In genomic region chr9:4657426-4658159, GRCh38 we compare ENCODE assay signal across 1 cellular context.
TF ChIP-seq lines count a peak whose summit lies in the region.

No MANE protein-coding gene starts in this region.

TF ChIP-seq in HepG2, 621 proteins besides CTCF, POLR2A, EP300 and RAD21 (continued from another document and continues in another):
- TF ChIP-seq ZNF503 (CRISPR knock-in tag; IDR thresholded peaks at IDR 0.05): 0 out of 2 replicates have a peak, but pooled peaks have one; percentile 25
- peak; percentile 88 for TF ChIP-seq ARID5B (CRISPR knock-in tag; IDR thresholded peaks at IDR 0.05)
- TF ChIP-seq ZBTB37 (CRISPR knock-in tag; IDR thresholded peaks at IDR 0.05): peak; percentile 65; the same call in 1 of the 2 replicates
- no peak for TF ChIP-seq SATB2 (CRISPR knock-in tag; IDR thresholded peaks at IDR 0.05)
- TF ChIP-seq KLF12 (CRISPR knock-in tag; IDR thresholded peaks at IDR 0.05; ENCODE audit: borderline replicate concordance): no peak
- peak; percentile 74 for TF ChIP-seq TCF7 (IDR thresholded peaks at IDR 0.05; ENCODE audit: low read depth)
- TF ChIP-seq CREM (IDR thresholded peaks at IDR 0.05): peak; percentile 44
- no peak for TF ChIP-seq CREM (CRISPR knock-in tag; IDR thresholded peaks at IDR 0.05)
- TF ChIP-seq NFYC (CRISPR knock-in tag; IDR thresholded peaks at IDR 0.05): no peak
- no peak for TF ChIP-seq SP1 (IDR thresholded peaks at IDR 0.05)
- TF ChIP-seq SP1 (CRISPR knock-in tag; IDR thresholded peaks at IDR 0.05): no peak
- no peak for TF ChIP-seq EZH2 (conservative IDR thresholded peaks at IDR 0.05; ENCODE audit: low read depth, low read length)
- TF ChIP-seq RFX5 (IDR thresholded peaks at IDR 0.05; ENCODE audit: low read depth, low read length): no peak
- no peak for TF ChIP-seq MTA3 (CRISPR knock-in tag; IDR thresholded peaks at IDR 0.05)
- no peak for TF ChIP-seq AFF4 (CRISPR knock-in tag; IDR thresholded peaks at IDR 0.05)
- no peak for TF ChIP-seq DDIT3 (CRISPR knock-in tag; IDR thresholded peaks at IDR 0.05)
- TF ChIP-seq PCBP1 (IDR thresholded peaks at IDR 0.05; ENCODE audit: borderline replicate concordance, low read depth, low read length): no peak
- TF ChIP-seq ZNF883 (CRISPR knock-in tag; IDR thresholded peaks at IDR 0.05; ENCODE audit: not compliant biosample characterization): no peak
- TF ChIP-seq DPF2 (CRISPR knock-in tag; IDR thresholded peaks at IDR 0.05; ENCODE audit: borderline replicate concordance, low read depth): peak; percentile 54; the same call in 1 of the 2 replicates
- peak; percentile 38; the same call in 1 of the 2 replicates for TF ChIP-seq RXRB (CRISPR knock-in tag; IDR thresholded peaks at IDR 0.05; ENCODE audit: borderline replicate concordance)
- TF ChIP-seq NONO (IDR thresholded peaks at IDR 0.05): no peak
- no peak for TF ChIP-seq NONO (CRISPR knock-in tag; conservative IDR thresholded peaks at IDR 0.05)
- TF ChIP-seq PITX1 (CRISPR knock-in tag; IDR thresholded peaks at IDR 0.05): peak; percentile 100
- TF ChIP-seq ZNF20 (CRISPR knock-in tag; IDR thresholded peaks at IDR 0.05): no peak
- peak; percentile 75; the same call in 1 of the 2 replicates for TF ChIP-seq FOXJ3 (CRISPR knock-in tag; IDR thresholded peaks at IDR 0.05; ENCODE audit: borderline replicate concordance)
- TF ChIP-seq ZMAT3 (CRISPR knock-in tag; conservative IDR thresholded peaks at IDR 0.05): no peak
- peak; percentile 72; the same call in 1 of the 2 replicates for TF ChIP-seq TARDBP (CRISPR knock-in tag; IDR thresholded peaks at IDR 0.05)
- TF ChIP-seq GPBP1L1 (CRISPR knock-in tag; IDR thresholded peaks at IDR 0.05): no peak
- TF ChIP-seq SETDB1 (CRISPR knock-in tag; IDR thresholded peaks at IDR 0.05; ENCODE audit: borderline replicate concordance): no peak
- no peak for TF ChIP-seq FOXP1 (IDR thresholded peaks at IDR 0.05)
- peak; percentile 80 for TF ChIP-seq FOXP1 (CRISPR knock-in tag; IDR thresholded peaks at IDR 0.05)
- TF ChIP-seq KDM2A (CRISPR knock-in tag; IDR thresholded peaks at IDR 0.05; ENCODE audit: borderline replicate concordance, low read depth): no peak
- TF ChIP-seq NFKBIZ (CRISPR knock-in tag; IDR thresholded peaks at IDR 0.05): no peak
- no peak for TF ChIP-seq ZBTB49 (CRISPR knock-in tag; IDR thresholded peaks at IDR 0.05; ENCODE audit: borderline replicate concordance)
- TF ChIP-seq TEAD2 (CRISPR knock-in tag; IDR thresholded peaks at IDR 0.05): no peak
- TF ChIP-seq ZNF598 (CRISPR knock-in tag; IDR thresholded peaks at IDR 0.05; ENCODE audit: borderline replicate concordance): no peak
- TF ChIP-seq DRAP1 (CRISPR knock-in tag; IDR thresholded peaks at IDR 0.05): no peak
- no peak for TF ChIP-seq ZSCAN9 (CRISPR knock-in tag; IDR thresholded peaks at IDR 0.05; ENCODE audit: borderline replicate concordance)
- TF ChIP-seq ZNF253 (CRISPR knock-in tag; IDR thresholded peaks at IDR 0.05; ENCODE audit: borderline replicate concordance): no peak
- TF ChIP-seq ISL2 (CRISPR knock-in tag; IDR thresholded peaks at IDR 0.05): peak; percentile 83
- no peak for TF ChIP-seq STAG1 (CRISPR knock-in tag; IDR thresholded peaks at IDR 0.05)
- no peak for TF ChIP-seq ZNF337 (CRISPR knock-in tag; IDR thresholded peaks at IDR 0.05; ENCODE audit: borderline replicate concordance, low read depth)
- TF ChIP-seq SP5 (CRISPR knock-in tag; IDR thresholded peaks at IDR 0.05; ENCODE audit: borderline replicate concordance, low read depth): peak; percentile 57; the same call in 1 of the 2 replicates
- TF ChIP-seq KDM6A (CRISPR knock-in tag; IDR thresholded peaks at IDR 0.05; ENCODE audit: low read depth): peak; percentile 18; the same call in 1 of the 2 replicates
- no peak for TF ChIP-seq ZNF260 (CRISPR knock-in tag; IDR thresholded peaks at IDR 0.05; ENCODE audit: borderline replicate concordance, low read depth)
- peak; percentile 77; the same call in 1 of the 2 replicates for TF ChIP-seq SMYD3 (CRISPR knock-in tag; IDR thresholded peaks at IDR 0.05)
- no peak for TF ChIP-seq JARID2 (CRISPR knock-in tag; IDR thresholded peaks at IDR 0.05; ENCODE audit: insufficient replicate concordance)
- TF ChIP-seq AKAP8 (CRISPR knock-in tag; IDR thresholded peaks at IDR 0.05): no peak
- no peak for TF ChIP-seq ZBTB44 (CRISPR knock-in tag; IDR thresholded peaks at IDR 0.05)
- no peak for TF ChIP-seq ZBTB7A (CRISPR knock-in tag; IDR thresholded peaks at IDR 0.05)
- no peak for TF ChIP-seq CENPT (CRISPR knock-in tag; IDR thresholded peaks at IDR 0.05; ENCODE audit: low read depth)
- TF ChIP-seq ZNF652 (CRISPR knock-in tag; IDR thresholded peaks at IDR 0.05; ENCODE audit: borderline replicate concordance, low read depth): no peak
